ENCODE assay signal across 9 cellular contexts in genomic region chr2:48114256-48114655, GRCh38.
DNase-seq lines count a peak whose midpoint lies in the region; ATAC-seq and TF ChIP-seq lines count a peak whose summit lies in the region.
"Had no signal": no experiment of that assay in that cellular context is flagged by ENCODE, and none has a peak within 500 bp of the region (broad histone marks: within the 10 kb centered on the region; RNA-seq: fewer than 3 reads in every experiment).

No MANE protein-coding gene starts in this region.

- WGBS in esophagus muscularis mucosa: 58% methylated on average over 2 of the region's 2 CpGs
- WGBS in testis, 2 donors: 55 to 61% methylated on average over 2 of the region's 2 CpGs

- peak; percentile 46 for ATAC-seq in HG02588 (IDR thresholded peaks at IDR 0.05; ENCODE audit: unreplicated experiment)
- peak; percentile 39 for ATAC-seq in stimulated activated memory B cell treated with anti-CD40 and anti-IgM and Interleukin-4, amounts not matched to agents 10 μg/mL and 1 μg/mL and 100 μg/mL, for 72 hours

- no peak overlapping the region for H3K4me3 ChIP-seq in choroid plexus epithelial cell (ENCODE audit: low read depth, low read length)
- no peak overlapping the region for H3K4me3 ChIP-seq in esophagus muscularis mucosa
- no peak overlapping the region for H3K4me3 ChIP-seq in testis
- H3K4me3 ChIP-seq: cardiac muscle cell had no signal

- H3K36me3 Mint-ChIP-seq in stimulated activated memory B cell treated with anti-CD40 and anti-IgM and Interleukin-4, amounts not matched to agents 10 μg/mL and 1 μg/mL and 100 μg/mL, for 72 hours: no peaks in the 10 kb centered on the region

- H3K4me1 Mint-ChIP-seq in stimulated activated memory B cell treated with anti-CD40 and anti-IgM and Interleukin-4, amounts not matched to agents 10 μg/mL and 1 μg/mL and 100 μg/mL, for 72 hours: peaks cover 33% of the 10 kb centered on the region

- no peak overlapping the region for H3K27ac ChIP-seq in esophagus muscularis mucosa (replicated peaks in 1 of 4)
- H3K27ac ChIP-seq in testis: no peak overlapping the region
- H3K27ac ChIP-seq: cardiac muscle cell had no signal

- TF ChIP-seq CTCF in choroid plexus epithelial cell (conservative IDR thresholded peaks at IDR 0.05; ENCODE audit: low read depth, low read length): no peak
- TF ChIP-seq CTCF in esophagus muscularis mucosa (IDR thresholded peaks at IDR 0.05): no peak
- no peak for TF ChIP-seq CTCF in testis (IDR thresholded peaks at IDR 0.05)

- H3K27me3 ChIP-seq in esophagus muscularis mucosa (no peaks in the 10 kb centered on the region), testis (no peaks in the 10 kb centered on the region)
- H3K27me3 ChIP-seq: cardiac muscle cell had no signal

- intact Hi-C loops in esophagus muscularis mucosa (cut with DNase I) (no loop called here), testis (cut with DNase I; ENCODE audit: low total_unique reads) (no loop called here)

- DNase-seq in DMS53 treated with DMSO at 0.1 percent for 48 hours (lab: John Stamatoyannopoulos, UW; ENCODE audit: unreplicated experiment): peak; percentile 24
- DNase-seq in SIG-M5 treated with dmso at 0.1 percent for 504 hours (lab: John Stamatoyannopoulos, UW; ENCODE audit: unreplicated experiment): peak; percentile 49
- peak; percentile 88 for DNase-seq in choroid plexus epithelial cell (ENCODE audit: low read depth)
- DNase-seq in esophagus muscularis mucosa (ENCODE audit: extremely low spot score): no peak
- no peak for DNase-seq in testis
- DNase-seq in Kasumi-1 (lab: John Stamatoyannopoulos, UW): no peak

- H3K4me1 ChIP-seq in esophagus muscularis mucosa: peaks cover 8 to 14% (median 12%) of the 10 kb centered on the region in 4 donors
- peaks cover 4% of the 10 kb centered on the region for H3K4me1 ChIP-seq in testis

- H3K27me3 Mint-ChIP-seq in stimulated activated memory B cell treated with anti-CD40 and anti-IgM and Interleukin-4, amounts not matched to agents 10 μg/mL and 1 μg/mL and 100 μg/mL, for 72 hours: no peaks in the 10 kb centered on the region

- no peak for TF ChIP-seq POLR2A in esophagus muscularis mucosa (IDR thresholded peaks at IDR 0.05; ENCODE audit: low read depth)
- no peak for TF ChIP-seq POLR2A in testis (IDR thresholded peaks at IDR 0.05)

- H3K4me3 Mint-ChIP-seq in stimulated activated memory B cell treated with anti-CD40 and anti-IgM and Interleukin-4, amounts not matched to agents 10 μg/mL and 1 μg/mL and 100 μg/mL, for 72 hours: no peak overlapping the region

- no peaks in the 10 kb centered on the region for H3K9me3 Mint-ChIP-seq in stimulated activated memory B cell treated with anti-CD40 and anti-IgM and Interleukin-4, amounts not matched to agents 10 μg/mL and 1 μg/mL and 100 μg/mL, for 72 hours

- H3K9me3 ChIP-seq in esophagus muscularis mucosa: no peaks in the 10 kb centered on the region
- no peaks in the 10 kb centered on the region for H3K9me3 ChIP-seq in testis

- H3K36me3 ChIP-seq in esophagus muscularis mucosa (no peaks in the 10 kb centered on the region), testis (ENCODE audit: low read depth, missing control alignments) (no peaks in the 10 kb centered on the region)
- H3K36me3 ChIP-seq: cardiac muscle cell had no signal

- H3K27ac Mint-ChIP-seq in stimulated activated memory B cell treated with anti-CD40 and anti-IgM and Interleukin-4, amounts not matched to agents 10 μg/mL and 1 μg/mL and 100 μg/mL, for 72 hours: peak overlapping the region; percentile 51

- TF ChIP-seq EP300 in esophagus muscularis mucosa (IDR thresholded peaks at IDR 0.05): no peak

Comparison
In these comparisons a context has a peak if more than half of its experiments do, and no peak if none do; other contexts are left out.
1. DNase-seq: peak in DMS53 treated with DMSO at 0.1 percent for 48 hours (single experiment), SIG-M5 treated with dmso at 0.1 percent for 504 hours (single experiment) and choroid plexus epithelial cell (single experiment); none in esophagus muscularis mucosa (single experiment), testis (single experiment) and Kasumi-1 (0 of 2).